ENCODE assay signal across 1 cellular context in genomic region chrX:130174937-130175336, GRCh38.
TF ChIP-seq lines count a peak whose summit lies in the region.

No MANE protein-coding gene starts in this region.

TF ChIP-seq in K562, 482 proteins besides CTCF, POLR2A, EP300 and RAD21 (continued from another document):
- TF ChIP-seq PURB (CRISPR knock-in tag; IDR thresholded peaks at IDR 0.05; ENCODE audit: low read depth), result no peak
- TF ChIP-seq TCF3 (CRISPR knock-in tag; IDR thresholded peaks at IDR 0.05), result no peak
- no peak for TF ChIP-seq ZNF174 (CRISPR knock-in tag; IDR thresholded peaks at IDR 0.05)
- no peak for TF ChIP-seq RUNX1 (IDR thresholded peaks at IDR 0.05; ENCODE audit: low read depth)
- TF ChIP-seq ZNF561 (CRISPR knock-in tag; conservative IDR thresholded peaks at IDR 0.05), result no peak
- no peak for TF ChIP-seq PRPF4 (IDR thresholded peaks at IDR 0.05; ENCODE audit: insufficient read depth, low read depth, low read length, poor library complexity, severe bottlenecking)
